In the genomic region with DNA sequence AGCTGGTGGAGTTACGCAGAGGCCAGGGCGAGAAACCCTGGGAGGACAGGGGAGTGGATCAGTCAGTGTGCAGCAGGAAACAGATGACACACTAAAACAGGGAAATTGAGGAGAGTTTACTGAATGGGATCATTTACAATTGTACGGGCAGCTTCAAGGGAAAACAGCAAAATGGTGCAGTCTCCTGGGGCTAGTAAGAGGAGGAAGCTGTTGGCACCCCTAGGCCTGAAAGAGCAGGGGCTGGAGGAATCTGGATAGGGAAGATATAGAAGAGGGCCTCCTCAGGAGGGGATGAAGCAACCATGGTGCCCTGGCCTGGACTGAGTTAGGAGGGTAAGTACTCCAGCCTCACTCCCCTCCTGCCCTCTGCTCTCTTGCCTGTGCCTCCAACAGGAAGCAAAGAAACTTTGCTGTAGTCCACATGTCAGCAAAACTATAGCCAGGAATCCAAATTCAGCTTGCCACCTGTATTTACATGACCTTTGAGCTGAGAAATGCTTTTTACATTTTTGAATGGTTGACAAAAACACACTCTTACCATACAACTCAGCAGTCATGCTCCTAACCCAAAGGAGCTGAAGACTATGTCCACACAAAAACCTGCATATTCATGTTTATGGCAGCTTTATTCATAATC, we compare ENCODE assay signal across 21 cellular contexts. TPM values are rescaled to one million over a fixed set of nuclear protein-coding genes. Genes with fewer than 3 reads are reported as not detected.
"Had no signal": no experiment of that assay in that cellular context is flagged by ENCODE, and none has a peak within 500 bp of the region (broad histone marks: within the 10 kb centered on the region; RNA-seq: fewer than 3 reads in every experiment).

No MANE protein-coding gene starts in this region.

- H3K27ac ChIP-seq: neutrophil, parathyroid adenoma, spleen, upper lobe of left lung had no signal

- H3K36me3 ChIP-seq: neutrophil, spleen, upper lobe of left lung had no signal

- H3K4me1 ChIP-seq: parathyroid adenoma, spleen had no signal

- H3K27me3 ChIP-seq: neutrophil, upper lobe of left lung had no signal

- H3K9me3 ChIP-seq: neutrophil, upper lobe of left lung had no signal

- H3K4me3 ChIP-seq: spleen, upper lobe of left lung had no signal

- DNase-seq: activated CD4-positive, alpha-beta memory T cell treated with anti-CD3 and anti-CD28 coated beads, Interleukin-2, amount 10 ng/mL, durations not matched to agents 7 days and 5 days; activated CD4-positive, alpha-beta T cell treated with anti-CD3 and anti-CD28 coated beads, Interleukin-2, amount 10 ng/mL, durations not matched to agents 24 days and 14 days; activated gamma-delta T cell; anterior cingulate cortex; effector CD4-positive, alpha-beta T cell; glutamatergic neuron; hippocampal formation; kidney glomerular epithelial cell; spleen; stimulated activated CD4-positive, alpha-beta T cell treated with anti-CD3 and anti-CD28 coated beads, Interleukin-4, amount 100 ng/mL, for 24 hours; stimulated activated naive CD4-positive, alpha-beta T cell treated with Interleukin-2 at 50 U/mL for 16 hours; upper lobe of left lung had no signal

- H3K9ac ChIP-seq: parathyroid adenoma had no signal

RNA-seq across cellular contexts. Expression of gene OPN4, which starts 52.3 kb away (rescaled TPM):
- total RNA-seq: activated CD4-positive, alpha-beta memory T cell treated with anti-CD3 and anti-CD28 coated beads, Interleukin-2, amount 10 ng/mL, durations not matched to agents 7 days and 5 days; activated CD4-positive, alpha-beta T cell treated with anti-CD3 and anti-CD28 coated beads, Interleukin-2, amount 10 ng/mL, durations not matched to agents 24 days and 14 days; activated T-helper 1 cell treated with anti-CD3 and anti-CD28 coated beads, Interleukin-12 subunit alpha, Interleukin-12 subunit beta, Interleukin-2, Interleukin-4 antibody, amounts not matched to agents 30 ng/mL and 10 ng/mL and 1 ng/mL, durations not matched to agents 14 hours and 24 hours and 36 hours; cardiac septum; chondrocyte; epithelial cell of proximal tubule; frontal cortex; myocyte; spleen; T-helper 2 cell treated with Interferon-gamma antibody and Interleukin-4, amounts not matched to agents 100 ng/mL and 5 ng/mL, for 36 hours; upper lobe of left lung had no signal
- polyA plus RNA-seq: spleen had no signal
